11 cellular contexts compared by ENCODE assay signal in the genomic region with DNA sequence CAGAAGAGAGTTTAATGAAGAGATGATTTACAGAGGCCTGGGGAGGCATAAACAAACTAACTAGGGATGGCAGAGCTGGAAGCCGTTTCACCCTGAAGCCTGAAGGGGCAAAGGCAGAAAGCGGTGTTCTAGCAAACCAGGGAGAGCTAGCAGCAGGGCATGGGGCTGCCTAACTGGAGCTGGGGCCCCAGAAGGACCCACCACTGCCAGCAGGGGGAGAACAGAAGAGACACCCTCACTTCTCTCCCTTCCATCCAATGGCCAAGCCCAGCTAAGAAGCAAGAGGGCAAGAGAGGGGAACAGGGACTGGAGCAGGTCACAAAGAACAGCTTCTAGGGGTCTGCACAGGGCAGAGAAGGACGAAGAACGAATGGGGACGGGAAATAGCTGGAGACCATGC.
DNase-seq lines count a peak whose midpoint lies in the region; ATAC-seq and TF ChIP-seq lines count a peak whose summit lies in the region.
"Had no signal": no experiment of that assay in that cellular context is flagged by ENCODE, and none has a peak within 500 bp of the region (broad histone marks: within the 10 kb centered on the region; RNA-seq: fewer than 3 reads in every experiment).

No MANE protein-coding gene starts in this region.

- no peaks in the 10 kb centered on the region for H3K9me2 ChIP-seq in OCI-LY1 (ENCODE audit: low read depth, low read length)

- no peak overlapping the region for H3K27ac Mint-ChIP-seq in endodermal cell
- H3K27ac Mint-ChIP-seq: activated T-helper 1 cell treated with anti-CD3 and anti-CD28 coated beads, Interleukin-12 subunit alpha, Interleukin-12 subunit beta, Interleukin-2, Interleukin-4 antibody, amounts not matched to agents 30 ng/mL and 10 ng/mL and 1 ng/mL, durations not matched to agents 14 hours and 24 hours and 36 hours had no signal

- no TSS peak for BruUV-seq in A673 (replicated peaks; lab: Mats Ljungman, UMichigan)

- TF ChIP-seq CTCF in A673 (conservative IDR thresholded peaks at IDR 0.05; ENCODE audit: low read depth, low read length), result peak; percentile 33
- TF ChIP-seq CTCF in OCI-LY1 (IDR thresholded peaks at IDR 0.05; ENCODE audit: low read length), result peak; percentile 27; the same call in 1 of the 2 replicates
- peak; percentile 64 for TF ChIP-seq CTCF in endodermal cell (conservative IDR thresholded peaks at IDR 0.05)

- no peak overlapping the region for H3K4me3 Mint-ChIP-seq in endodermal cell

- H3K4me2 ChIP-seq in OCI-LY1 (ENCODE audit: low read length), result no peak overlapping the region; the same call in 1 of the 2 replicates

- H3K9me3 Mint-ChIP-seq in endodermal cell, result peaks cover 2% of the 10 kb centered on the region
- H3K9me3 Mint-ChIP-seq: activated T-helper 1 cell treated with anti-CD3 and anti-CD28 coated beads, Interleukin-12 subunit alpha, Interleukin-12 subunit beta, Interleukin-2, Interleukin-4 antibody, amounts not matched to agents 30 ng/mL and 10 ng/mL and 1 ng/mL, durations not matched to agents 14 hours and 24 hours and 36 hours had no signal

- DNase-seq in A673 (ENCODE audit: low spot score), result peak; percentile 50
- peak; percentile 39 for DNase-seq in GM03348 (ENCODE audit: low spot score)
- peak; percentile 76 for DNase-seq in endodermal cell
- no peak for DNase-seq in effector CD4-positive, alpha-beta T cell
- no peak for DNase-seq in pons (ENCODE audit: low spot score)
- no peak for DNase-seq in NCI-H1694 (lab: John Stamatoyannopoulos, UW)
- DNase-seq: esophagus squamous epithelium had no signal

- no peaks in the 10 kb centered on the region for H3K79me2 ChIP-seq in OCI-LY1 (ENCODE audit: insufficient read depth, low read length)

- no peaks in the 10 kb centered on the region for H3K9me3 ChIP-seq in A673 (ENCODE audit: low read depth, low read length, poor library complexity, severe bottlenecking)
- no peaks in the 10 kb centered on the region for H3K9me3 ChIP-seq in OCI-LY1 (ENCODE audit: low read length)
- peaks cover 12% of the 10 kb centered on the region for H3K9me3 ChIP-seq in endodermal cell (ENCODE audit: control insufficient read depth, low read length)
- H3K9me3 ChIP-seq: esophagus squamous epithelium, Peyer's patch had no signal

- CTCF ChIA-PET in A673 (lab: Charles Lee), result interaction anchor here (0.7 to 2.7 kb wide), 7 partner anchors 21 to 739 kb away, joined by 3 to 27 read pairs (median 3); no protein-coding TSS in a partner anchor

- H3K27ac ChIP-seq in A673 (ENCODE audit: low read depth, low read length, poor library complexity, severe bottlenecking), result no peak overlapping the region
- no peak overlapping the region for H3K27ac ChIP-seq in OCI-LY1 (ENCODE audit: low read depth, low read length, poor library complexity, severe bottlenecking)
- no peak overlapping the region for H3K27ac ChIP-seq in endodermal cell (ENCODE audit: low read depth, low read length)
- H3K27ac ChIP-seq: esophagus squamous epithelium, Peyer's patch had no signal

- H3K4me1 Mint-ChIP-seq in endodermal cell, result peaks cover 36% of the 10 kb centered on the region

- H3F3A ChIP-seq in OCI-LY1 (ENCODE audit: insufficient read depth, low read length), result no peaks in the 10 kb centered on the region

- H3K27me3 Mint-ChIP-seq in endodermal cell (ENCODE audit: insufficient read depth), result no peaks in the 10 kb centered on the region

- ATAC-seq in GM18907 (IDR thresholded peaks at IDR 0.05; ENCODE audit: unreplicated experiment), result no peak

- H3K4me3 ChIP-seq in A673 (ENCODE audit: low read depth, low read length, poor library complexity, severe bottlenecking) (no peak overlapping the region), OCI-LY1 (ENCODE audit: low read depth, low read length, poor library complexity, severe bottlenecking) (no peak overlapping the region), endodermal cell (ENCODE audit: low read length) (no peak overlapping the region)
- H3K4me3 ChIP-seq: Peyer's patch had no signal

- no peaks in the 10 kb centered on the region for H3K36me3 Mint-ChIP-seq in endodermal cell (ENCODE audit: low read depth)

- no peak overlapping the region for H2AFZ ChIP-seq in OCI-LY1 (ENCODE audit: low read length)

- H3K4me1 ChIP-seq in A673 (ENCODE audit: insufficient read depth, low read length, poor library complexity, severe bottlenecking) (peaks cover 18% of the 10 kb centered on the region), OCI-LY1 (ENCODE audit: insufficient read depth, low read length, severe bottlenecking) (peaks cover 31% of the 10 kb centered on the region), endodermal cell (ENCODE audit: control insufficient read depth, insufficient read depth, low read length) (peaks cover 23% of the 10 kb centered on the region)

- no peaks in the 10 kb centered on the region for H4K20me1 ChIP-seq in OCI-LY1 (ENCODE audit: insufficient read depth, low read length)

- POLR2A ChIA-PET in A673 (lab: Charles Lee; ENCODE audit: low non-redundant PET), result interaction anchor here (0.6 kb wide), 1 partner anchor 269 kb away, joined by 3 read pairs; no protein-coding TSS in a partner anchor

- H3K36me3 ChIP-seq in A673 (ENCODE audit: insufficient read depth, low read length, poor library complexity, severe bottlenecking), result no peaks in the 10 kb centered on the region
- H3K36me3 ChIP-seq in OCI-LY1 (ENCODE audit: insufficient read depth, low read length), result no peaks in the 10 kb centered on the region
- H3K36me3 ChIP-seq in endodermal cell (ENCODE audit: control insufficient read depth, insufficient read depth, low read length), result no peaks in the 10 kb centered on the region
- H3K36me3 ChIP-seq: esophagus squamous epithelium, Peyer's patch had no signal

- H3K9ac ChIP-seq in OCI-LY1 (ENCODE audit: low read length) (no peak overlapping the region), endodermal cell (ENCODE audit: extremely low read depth, low read length, poor library complexity, severe bottlenecking) (no peak overlapping the region)

- 92 to 94% methylated on average over 4 to 5 of the region's 5 CpGs for WGBS in endodermal cell (ENCODE audit: insufficient coverage in 1 of 2, insufficient read length in 1 of 2), 2 experiments

- H3K27me3 ChIP-seq in A673 (replicated peaks; ENCODE audit: insufficient read depth, low read depth, low read length, poor library complexity) (no peaks in the 10 kb centered on the region), OCI-LY1 (ENCODE audit: insufficient read depth, low read length) (peaks cover 5% of the 10 kb centered on the region; the same call in 1 of the 2 replicates), endodermal cell (ENCODE audit: control insufficient read depth, insufficient read depth, low read length, poor library complexity, severe bottlenecking) (no peaks in the 10 kb centered on the region)
- H3K27me3 ChIP-seq: esophagus squamous epithelium, Peyer's patch had no signal

- intact Hi-C loops in A673 (cut with micrococcal nuclease; ENCODE audit: unreplicated experiment), result loop anchor here (1.0 kb wide), 1 partner anchor 265 kb away; no protein-coding TSS in a partner anchor

Comparison
In these comparisons a context has a peak if more than half of its experiments do, and no peak if none do; other contexts are left out.
1. DNase-seq: peak in A673 (single experiment), GM03348 (single experiment) and endodermal cell (single experiment); none in effector CD4-positive, alpha-beta T cell (single experiment), pons (single experiment) and NCI-H1694 (single experiment).
2. Peak in every context shown above with its lines, with median percentiles within 50 percentile points of each other: CTCF ChIP-seq.